Comparison of ENCODE assay signal across 22 cellular contexts in genomic region chr15:73226064-73226463, GRCh38.
DNase-seq lines count a peak whose midpoint lies in the region; ATAC-seq, FAIRE-seq and TF ChIP-seq lines count a peak whose summit lies in the region.
"Had no signal": no experiment of that assay in that cellular context is flagged by ENCODE, and none has a peak within 500 bp of the region (broad histone marks: within the 10 kb centered on the region; RNA-seq: fewer than 3 reads in every experiment).

No MANE protein-coding gene starts in this region.

- H3K4me2 ChIP-seq in K562 (ENCODE audit: insufficient read depth, low read length) (no peak overlapping the region), OCI-LY7 (ENCODE audit: low read length) (no peak overlapping the region)

- H3K9me3 Mint-ChIP-seq in MCF 10A (ENCODE audit: unreplicated experiment), result no peaks in the 10 kb centered on the region
- peaks cover 1 to 4% of the 10 kb centered on the region in 2 donors for H3K9me3 Mint-ChIP-seq in stimulated activated naive B cell treated with anti-CD40 and anti-IgM and Interleukin-4, amounts not matched to agents 10 μg/mL and 1 μg/mL and 100 μg/mL, for 72 hours

- no peak for TF ChIP-seq CTCF in MCF 10A (IDR thresholded peaks at IDR 0.05; ENCODE audit: unreplicated experiment)
- no peak for TF ChIP-seq CTCF in breast epithelium (IDR thresholded peaks at IDR 0.05)
- no peak for TF ChIP-seq CTCF in K562 (IDR thresholded peaks at IDR 0.05 in 2 of 3, conservative IDR thresholded peaks at IDR 0.05 in 1 of 3; ENCODE audit: insufficient read depth in 2 of 3, low read depth in 1 of 3, low read length in 3 of 3)
- no peak for TF ChIP-seq CTCF in suprapubic skin (IDR thresholded peaks at IDR 0.05)
- no peak for TF ChIP-seq CTCF in OCI-LY7 (conservative IDR thresholded peaks at IDR 0.05; ENCODE audit: low read length)

- H3K9ac ChIP-seq in K562 (ENCODE audit: insufficient read depth in 1 of 2, low read depth in 2 of 2, low read length in 2 of 2), result no peak overlapping the region

- no TSS peak for BruUV-seq in MCF 10A (replicated peaks; lab: Mats Ljungman, UMichigan)
- no TSS peak for BruUV-seq in K562 (replicated peaks; lab: Mats Ljungman, UMichigan)
- BruUV-seq in OCI-LY7 (replicated peaks; lab: Mats Ljungman, UMichigan), result no TSS peak

- no peaks in the 10 kb centered on the region for H3K4me1 ChIP-seq in breast epithelium
- peaks cover 0 to 3% of the 10 kb centered on the region in 2 experiments; a peak in 1 of 5 replicates for H3K4me1 ChIP-seq in K562 (replicated peaks in 1 of 2; ENCODE audit: control insufficient read depth in 2 of 2, insufficient read depth in 2 of 2, low read length in 2 of 2)
- H3K4me1 ChIP-seq in suprapubic skin, result no peaks in the 10 kb centered on the region
- H3K4me1 ChIP-seq in OCI-LY7 (ENCODE audit: insufficient read depth, low read length, poor library complexity, severe bottlenecking), result no peaks in the 10 kb centered on the region
- H3K4me1 ChIP-seq: body of pancreas, Caco-2 had no signal

- no peaks in the 10 kb centered on the region for H4K20me1 ChIP-seq in K562 (replicated peaks; ENCODE audit: control insufficient read depth, insufficient read depth, low read length)
- no peaks in the 10 kb centered on the region for H4K20me1 ChIP-seq in OCI-LY7 (ENCODE audit: insufficient read depth, low read length)

- H3K27me3 ChIP-seq in breast epithelium (no peaks in the 10 kb centered on the region), K562 (ENCODE audit: control insufficient read depth in 2 of 2, insufficient read depth in 2 of 2, low read length in 2 of 2) (no peaks in the 10 kb centered on the region), suprapubic skin (no peaks in the 10 kb centered on the region)
- H3K27me3 ChIP-seq: body of pancreas had no signal

- TF ChIP-seq RAD21 in K562 (CRISPR knock-in tag; conservative IDR thresholded peaks at IDR 0.05 in 1 of 2, IDR thresholded peaks at IDR 0.05 in 1 of 2), result no peak

- no peak for FAIRE-seq in K562 (lab: Jason Lieb, UNC)
- FAIRE-seq: A549, GM12891 had no signal

- peaks cover 11% of the 10 kb centered on the region for H3K4me1 Mint-ChIP-seq in MCF 10A (ENCODE audit: insufficient read depth, unreplicated experiment)
- H3K4me1 Mint-ChIP-seq in stimulated activated naive B cell treated with anti-CD40 and anti-IgM and Interleukin-4, amounts not matched to agents 10 μg/mL and 1 μg/mL and 100 μg/mL, for 72 hours, result no peaks in the 10 kb centered on the region

- no peaks in the 10 kb centered on the region for H3K9me2 ChIP-seq in OCI-LY7 (ENCODE audit: insufficient read depth, low read length)

- no peaks in the 10 kb centered on the region for H3K9me1 ChIP-seq in K562 (ENCODE audit: control insufficient read depth, insufficient read depth, low read length)

- no peaks in the 10 kb centered on the region for H3K79me2 ChIP-seq in K562 (ENCODE audit: control insufficient read depth, insufficient read depth, low read length)
- no peaks in the 10 kb centered on the region for H3K79me2 ChIP-seq in OCI-LY7 (ENCODE audit: insufficient read depth, low read depth, low read length)

- CTCF ChIA-PET in MCF 10A (lab: Yijun Ruan, JAX) (interaction anchor here (1.6 kb wide), 1 partner anchor 15 kb away, joined by 8 read pairs; no protein-coding TSS in a partner anchor), K562 (lab: Yijun Ruan, JAX; ENCODE audit: low intra/inter-chr PET ratio) (no interaction called here), OCI-LY7 (lab: Charles Lee; ENCODE audit: unreplicated experiment) (no interaction called here)

- H3K9me3 ChIP-seq in breast epithelium (no peaks in the 10 kb centered on the region), K562 (replicated peaks; ENCODE audit: control insufficient read depth, insufficient read depth, low read depth, low read length) (no peaks in the 10 kb centered on the region), suprapubic skin (no peaks in the 10 kb centered on the region), OCI-LY7 (ENCODE audit: low read length) (no peaks in the 10 kb centered on the region)
- H3K9me3 ChIP-seq: A549, body of pancreas, Caco-2 had no signal

- DNase-seq in MCF 10A (ENCODE audit: unreplicated experiment) (no peak), breast epithelium (ENCODE audit: low spot score in 2 of 2) (no peak), K562 (ENCODE audit: extremely low read depth in 1 of 4, low spot score in 3 of 4) (no peak), medulla oblongata (ENCODE audit: extremely low spot score) (peak; percentile 44), suprapubic skin (ENCODE audit: low spot score in 2 of 2) (no peak), OCI-LY7 (ENCODE audit: low spot score) (no peak)
- DNase-seq in stimulated activated naive B cell treated with anti-CD40 and anti-IgM and Interleukin-4, amounts not matched to agents 10 μg/mL and 1 μg/mL and 100 μg/mL, for 72 hours, result no peak
- DNase-seq: activated CD4-positive, alpha-beta T cell treated with anti-CD3 and anti-CD28 coated beads for 1 hour; activated naive CD8-positive, alpha-beta T cell treated with anti-CD3 and anti-CD28 coated beads, Interleukin-2, amount 10 ng/mL, durations not matched to agents 7 days and 5 days; body of pancreas; Caco-2; dermis blood vessel endothelial cell; DND-41; HFFc6; NCI-H1092; NCI-H1930; NCI-H774; SIG-M5 had no signal

- peak overlapping the region in 1 of 2 donors; percentile 15 for H3K27ac ChIP-seq in breast epithelium
- H3K27ac ChIP-seq in K562 (ENCODE audit: extremely low read depth, low read depth, low read length), result no peak overlapping the region
- H3K27ac ChIP-seq in suprapubic skin, result peak overlapping the region; percentile 25
- H3K27ac ChIP-seq in OCI-LY7 (ENCODE audit: low read depth, low read length, poor library complexity, severe bottlenecking), result no peak overlapping the region
- H3K27ac ChIP-seq: body of pancreas had no signal

- peak overlapping the region; percentile 75 for H3K27ac Mint-ChIP-seq in MCF 10A (ENCODE audit: low read depth, unreplicated experiment)
- no peak overlapping the region for H3K27ac Mint-ChIP-seq in stimulated activated naive B cell treated with anti-CD40 and anti-IgM and Interleukin-4, amounts not matched to agents 10 μg/mL and 1 μg/mL and 100 μg/mL, for 72 hours
- H3K27ac Mint-ChIP-seq: activated naive CD8-positive, alpha-beta T cell treated with anti-CD3 and anti-CD28 coated beads, Interleukin-2, amount 10 ng/mL, durations not matched to agents 7 days and 5 days; HFFc6; stimulated activated naive CD8-positive, alpha-beta T cell treated with anti-CD3 and anti-CD28 coated beads, Interleukin-15, amount 100 ng/mL, for 72 hours had no signal

- no peaks in the 10 kb centered on the region for H3K36me3 ChIP-seq in breast epithelium
- no peaks in the 10 kb centered on the region for H3K36me3 ChIP-seq in K562 (ENCODE audit: control insufficient read depth, insufficient read depth, low read length)
- H3K36me3 ChIP-seq in suprapubic skin, result no peaks in the 10 kb centered on the region
- H3K36me3 ChIP-seq in OCI-LY7 (ENCODE audit: insufficient read depth, low read length), result no peaks in the 10 kb centered on the region

- in situ Hi-C loops in K562 (cut with MboI), result no loop called here

- TF ChIP-seq POLR2A in breast epithelium (IDR thresholded peaks at IDR 0.05) (no peak), K562 (conservative IDR thresholded peaks at IDR 0.05) (no peak), suprapubic skin (IDR thresholded peaks at IDR 0.05) (no peak)

- TF ChIP-seq EP300 in K562 (IDR thresholded peaks at IDR 0.05; ENCODE audit: low read length) (no peak), suprapubic skin (IDR thresholded peaks at IDR 0.05) (no peak)

- no peak overlapping the region for H3K4me3 Mint-ChIP-seq in MCF 10A (ENCODE audit: unreplicated experiment)
- H3K4me3 Mint-ChIP-seq in stimulated activated naive B cell treated with anti-CD40 and anti-IgM and Interleukin-4, amounts not matched to agents 10 μg/mL and 1 μg/mL and 100 μg/mL, for 72 hours, result no peak overlapping the region
- H3K4me3 Mint-ChIP-seq: activated naive CD8-positive, alpha-beta T cell treated with anti-CD3 and anti-CD28 coated beads, Interleukin-2, amount 10 ng/mL, durations not matched to agents 7 days and 5 days; HFFc6; stimulated activated naive CD8-positive, alpha-beta T cell treated with anti-CD3 and anti-CD28 coated beads, Interleukin-15, amount 100 ng/mL, for 72 hours had no signal

- intact Hi-C loops in MCF 10A (cut with micrococcal nuclease) (no loop called here), breast epithelium (cut with DNase I; ENCODE audit: low total_unique reads) (no loop called here), K562 (cut with micrococcal nuclease) (no loop called here), OCI-LY7 (cut with micrococcal nuclease; ENCODE audit: unreplicated experiment) (no loop called here)

- H3K4me3 ChIP-seq in breast epithelium, result no peak overlapping the region
- no peak overlapping the region for H3K4me3 ChIP-seq in K562
- no peak overlapping the region for H3K4me3 ChIP-seq in suprapubic skin
- H3K4me3 ChIP-seq in OCI-LY7 (ENCODE audit: low read depth, low read length, poor library complexity, severe bottlenecking), result no peak overlapping the region
- H3K4me3 ChIP-seq: A549, body of pancreas had no signal

- H2AFZ ChIP-seq in K562 (ENCODE audit: low read depth, low read length) (peak overlapping the region; percentile 77), OCI-LY7 (ENCODE audit: low read length) (no peak overlapping the region)

- H3K27me3 Mint-ChIP-seq in MCF 10A (ENCODE audit: insufficient read depth, unreplicated experiment), result no peaks in the 10 kb centered on the region
- H3K27me3 Mint-ChIP-seq in stimulated activated naive B cell treated with anti-CD40 and anti-IgM and Interleukin-4, amounts not matched to agents 10 μg/mL and 1 μg/mL and 100 μg/mL, for 72 hours, result peaks cover 14 to 26% of the 10 kb centered on the region in 2 donors

- POLR2A ChIA-PET in MCF 10A (lab: Yijun Ruan, JAX), result no interaction called here
- POLR2A ChIA-PET in K562 (lab: Yijun Ruan, JAX), result interaction anchor here (0.8 to 1.1 kb wide), 2 partner anchors 9 to 11 kb away, joined by 3 read pairs; no protein-coding TSS in a partner anchor
- POLR2A ChIA-PET in OCI-LY7 (lab: Charles Lee), result interaction anchor here (0.6 kb wide), 1 partner anchor 99 kb away, joined by 3 read pairs; no protein-coding TSS in a partner anchor

- 32% methylated on average over 7 of the region's 7 CpGs for WGBS in K562 (ENCODE audit: insufficient coverage, low coverage, missing lambda C conversion rate)
- 92% methylated on average over 7 of the region's 7 CpGs for WGBS in suprapubic skin

- H3K36me3 Mint-ChIP-seq in MCF 10A (ENCODE audit: insufficient read depth, unreplicated experiment), result no peaks in the 10 kb centered on the region
- peaks cover 0 to 7% of the 10 kb centered on the region in 2 donors for H3K36me3 Mint-ChIP-seq in stimulated activated naive B cell treated with anti-CD40 and anti-IgM and Interleukin-4, amounts not matched to agents 10 μg/mL and 1 μg/mL and 100 μg/mL, for 72 hours
- H3K36me3 Mint-ChIP-seq: activated naive CD8-positive, alpha-beta T cell treated with anti-CD3 and anti-CD28 coated beads, Interleukin-2, amount 10 ng/mL, durations not matched to agents 7 days and 5 days had no signal

- ATAC-seq in K562, result no peak
- ATAC-seq in stimulated activated naive B cell treated with anti-CD40 and anti-IgM and Interleukin-4, amounts not matched to agents 10 μg/mL and 1 μg/mL and 100 μg/mL, for 72 hours (replicated peaks), result no peak
- ATAC-seq in GM21529 (IDR thresholded peaks at IDR 0.05; ENCODE audit: unreplicated experiment), result no peak
- ATAC-seq: A549; body of pancreas; stimulated activated naive CD8-positive, alpha-beta T cell treated with anti-CD3 and anti-CD28 coated beads, Interleukin-15, amount 100 ng/mL, for 72 hours had no signal
